Comparison of ENCODE assay signal across 16 cellular contexts in the genomic region with DNA sequence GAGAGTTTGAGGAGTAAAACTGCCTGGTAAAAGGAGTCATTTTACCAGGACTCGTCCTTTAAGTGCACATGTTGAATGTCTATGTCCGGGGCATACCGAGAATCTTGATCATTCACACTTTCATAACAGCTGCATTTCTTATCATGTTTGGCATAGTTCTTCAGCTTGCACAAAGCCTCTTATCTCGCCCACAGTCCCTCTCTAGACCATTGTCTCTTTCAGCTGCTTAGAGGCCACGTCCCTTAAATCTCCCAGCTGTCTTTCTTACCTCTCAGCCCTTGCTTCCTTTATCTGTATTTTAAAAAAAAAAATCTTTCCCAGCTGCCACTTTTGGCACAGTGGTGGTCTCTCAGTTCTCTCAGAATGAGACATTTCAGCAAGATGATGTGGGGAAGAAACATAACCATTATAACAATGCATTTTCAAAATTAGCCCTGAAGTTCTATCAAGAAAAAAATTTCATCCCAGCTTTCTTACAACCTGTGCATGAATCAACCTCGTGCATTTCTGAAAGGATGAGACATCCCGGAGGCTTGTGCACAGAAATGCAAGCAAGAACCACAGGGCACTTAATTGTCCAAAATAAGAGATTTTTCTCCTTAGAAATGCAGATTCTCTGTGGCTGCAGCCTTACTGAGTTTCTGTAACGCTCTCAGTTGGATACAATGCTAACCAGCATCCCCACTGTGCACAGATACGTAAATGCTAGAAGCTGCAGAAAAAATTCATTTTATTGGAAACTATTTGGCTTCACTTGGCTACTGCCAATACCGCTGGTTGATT. TPM values are rescaled to one million over a fixed set of nuclear protein-coding genes. Genes with fewer than 3 reads are reported as not detected.
DNase-seq lines count a peak whose midpoint lies in the region; FAIRE-seq and TF ChIP-seq lines count a peak whose summit lies in the region.
"Had no signal": no experiment of that assay in that cellular context is flagged by ENCODE, and none has a peak within 500 bp of the region (broad histone marks: within the 10 kb centered on the region; RNA-seq: fewer than 3 reads in every experiment).

No MANE protein-coding gene starts in this region.

- H3K4me3 ChIP-seq in bronchial epithelial cell (ENCODE audit: low read depth, low read length) (no peak overlapping the region), neural cell (ENCODE audit: low read length) (peak overlapping the region; percentile 24), ovary (no peak overlapping the region)
- H3K4me3 ChIP-seq: mucosa of descending colon, PC-9 had no signal

- intact Hi-C loops in ovary (cut with DNase I), result no loop called here

- H3K79me2 ChIP-seq in neural cell (replicated peaks; ENCODE audit: insufficient read depth, low read length), result no peaks in the 10 kb centered on the region

- H3K27ac ChIP-seq in neural cell (ENCODE audit: low read length) (no peak overlapping the region), ovary (no peak overlapping the region), caudate nucleus (ENCODE audit: low read depth, low read length) (no peak overlapping the region)
- H3K27ac ChIP-seq: HL-60, PC-9 had no signal

- WGBS in ovary, 3 donors, result 8 to 20% (median 14%) methylated on average over 10 of the region's 10 CpGs

- H3K9me3 ChIP-seq in neural cell (ENCODE audit: low read length), result no peaks in the 10 kb centered on the region
- H3K9me3 ChIP-seq in ovary, result no peaks in the 10 kb centered on the region
- H3K9me3 ChIP-seq: mucosa of descending colon had no signal

- no peak for TF ChIP-seq RAD21 in neural cell (conservative IDR thresholded peaks at IDR 0.05)

- H3K4me2 ChIP-seq in neural cell (ENCODE audit: low read length), result no peak overlapping the region
- H3K4me2 ChIP-seq: PC-9 had no signal

- no peaks in the 10 kb centered on the region for H3F3A ChIP-seq in neural cell (ENCODE audit: insufficient read depth, low read length, poor library complexity, severe bottlenecking)

- FAIRE-seq in bronchial epithelial cell (lab: Jason Lieb, UNC), result no peak
- FAIRE-seq: kidney had no signal

- TF ChIP-seq CTCF in bronchial epithelial cell (IDR thresholded peaks at IDR 0.05; ENCODE audit: insufficient read depth, low read length, severe bottlenecking) (no peak), neural cell (IDR thresholded peaks at IDR 0.05; ENCODE audit: poor library complexity, severe bottlenecking) (no peak), ovary (IDR thresholded peaks at IDR 0.05) (no peak)

- no peaks in the 10 kb centered on the region for H4K20me1 ChIP-seq in neural cell (ENCODE audit: insufficient read depth)

- no peaks in the 10 kb centered on the region for H3K9me2 ChIP-seq in neural cell (ENCODE audit: insufficient read depth, low read length)

- no peaks in the 10 kb centered on the region for H3K36me3 ChIP-seq in bronchial epithelial cell (ENCODE audit: control insufficient read depth, insufficient read depth, low read length)
- H3K36me3 ChIP-seq in neural cell (ENCODE audit: insufficient read depth, low read length), result no peaks in the 10 kb centered on the region
- no peaks in the 10 kb centered on the region for H3K36me3 ChIP-seq in ovary

- TF ChIP-seq EP300 in neural cell (conservative IDR thresholded peaks at IDR 0.05; ENCODE audit: poor library complexity, severe bottlenecking), result no peak
- TF ChIP-seq EP300 in ovary (IDR thresholded peaks at IDR 0.05), result no peak

- no peak for TF ChIP-seq POLR2A in ovary (IDR thresholded peaks at IDR 0.05)

- no peaks in the 10 kb centered on the region for H3K4me1 ChIP-seq in ovary (ENCODE audit: insufficient read depth)

- no peak overlapping the region for H3K9ac ChIP-seq in neural cell (ENCODE audit: low read length)

- DNase-seq in ELR (ENCODE audit: low read depth) (peak; percentile 61), NCI-H226 (peak; percentile 49), bronchial epithelial cell (ENCODE audit: low read depth) (peak; percentile 10), cerebellar nuclear complex (lab: John Stamatoyannopoulos, UW) (no peak), ovary (no peak), caudate nucleus (lab: John Stamatoyannopoulos, UW) (no peak)
- DNase-seq in activated T-cell treated with anti-CD3 and anti-CD28 coated beads, Interleukin-2, amount 50 U/mL, for 48 hours, result no peak
- DNase-seq: activated CD4-positive, alpha-beta T cell treated with anti-CD3 and anti-CD28 coated beads for 1 hour; activated naive CD8-positive, alpha-beta T cell treated with anti-CD3 and anti-CD28 coated beads, Interleukin-2, amount 10 ng/mL, durations not matched to agents 7 days and 5 days; kidney; mucosa of descending colon; MV-4-11; PC-9; stimulated activated naive CD4-positive, alpha-beta T cell treated with Interleukin-2 at 50 U/mL for 16 hours had no signal

- no peak overlapping the region for H2AFZ ChIP-seq in neural cell (ENCODE audit: low read depth, low read length)
- H2AFZ ChIP-seq: PC-9 had no signal

- H3K27me3 ChIP-seq in bronchial epithelial cell (ENCODE audit: control insufficient read depth, insufficient read depth, low read length) (no peaks in the 10 kb centered on the region), neural cell (ENCODE audit: insufficient read depth, low read depth, low read length) (no peaks in the 10 kb centered on the region), ovary (no peaks in the 10 kb centered on the region)

TF ChIP-seq in neural cell, 6 proteins besides CTCF, POLR2A, EP300 and RAD21:
- TF ChIP-seq, protein P1, sequence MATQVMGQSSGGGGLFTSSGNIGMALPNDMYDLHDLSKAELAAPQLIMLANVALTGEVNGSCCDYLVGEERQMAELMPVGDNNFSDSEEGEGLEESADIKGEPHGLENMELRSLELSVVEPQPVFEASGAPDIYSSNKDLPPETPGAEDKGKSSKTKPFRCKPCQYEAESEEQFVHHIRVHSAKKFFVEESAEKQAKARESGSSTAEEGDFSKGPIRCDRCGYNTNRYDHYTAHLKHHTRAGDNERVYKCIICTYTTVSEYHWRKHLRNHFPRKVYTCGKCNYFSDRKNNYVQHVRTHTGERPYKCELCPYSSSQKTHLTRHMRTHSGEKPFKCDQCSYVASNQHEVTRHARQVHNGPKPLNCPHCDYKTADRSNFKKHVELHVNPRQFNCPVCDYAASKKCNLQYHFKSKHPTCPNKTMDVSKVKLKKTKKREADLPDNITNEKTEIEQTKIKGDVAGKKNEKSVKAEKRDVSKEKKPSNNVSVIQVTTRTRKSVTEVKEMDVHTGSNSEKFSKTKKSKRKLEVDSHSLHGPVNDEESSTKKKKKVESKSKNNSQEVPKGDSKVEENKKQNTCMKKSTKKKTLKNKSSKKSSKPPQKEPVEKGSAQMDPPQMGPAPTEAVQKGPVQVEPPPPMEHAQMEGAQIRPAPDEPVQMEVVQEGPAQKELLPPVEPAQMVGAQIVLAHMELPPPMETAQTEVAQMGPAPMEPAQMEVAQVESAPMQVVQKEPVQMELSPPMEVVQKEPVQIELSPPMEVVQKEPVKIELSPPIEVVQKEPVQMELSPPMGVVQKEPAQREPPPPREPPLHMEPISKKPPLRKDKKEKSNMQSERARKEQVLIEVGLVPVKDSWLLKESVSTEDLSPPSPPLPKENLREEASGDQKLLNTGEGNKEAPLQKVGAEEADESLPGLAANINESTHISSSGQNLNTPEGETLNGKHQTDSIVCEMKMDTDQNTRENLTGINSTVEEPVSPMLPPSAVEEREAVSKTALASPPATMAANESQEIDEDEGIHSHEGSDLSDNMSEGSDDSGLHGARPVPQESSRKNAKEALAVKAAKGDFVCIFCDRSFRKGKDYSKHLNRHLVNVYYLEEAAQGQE (IDR thresholded peaks at IDR 0.05; ENCODE audit: borderline replicate concordance), result no peak
- TF ChIP-seq MXI1 (conservative IDR thresholded peaks at IDR 0.05; ENCODE audit: poor library complexity, severe bottlenecking) (no peak), TAF1 (IDR thresholded peaks at IDR 0.05; ENCODE audit: low read depth) (no peak), POLR2AphosphoS5 (IDR thresholded peaks at IDR 0.05) (no peak), SMC3 (conservative IDR thresholded peaks at IDR 0.05; ENCODE audit: poor library complexity) (no peak), EZH2 (IDR thresholded peaks at IDR 0.05; ENCODE audit: borderline replicate concordance, insufficient read depth, low read length, poor library complexity, severe bottlenecking) (no peak)

RNA-seq across cellular contexts. Expression of a gene that starts 24.2 kb away (rescaled TPM):
- total RNA-seq in bronchial epithelial cell (0.13 and 0.26 TPM in 2 replicates), ovary (1 to 10 TPM; 1.1 to 6.5 (median 2.0) TPM)
- polyA plus RNA-seq in neural cell (3.4 and 4.9 TPM in 2 replicates), ovary (1 to 10 TPM; 1.2 to 3.5 TPM)
- polyA minus RNA-seq in neural cell, result 4.9 and 7.3 TPM in 2 replicates
- total RNA-seq: activated naive CD8-positive, alpha-beta T cell treated with anti-CD3 and anti-CD28 coated beads, Interleukin-2, amount 10 ng/mL, durations not matched to agents 7 days and 5 days had no signal

Comparison
In these comparisons a context has a peak if more than half of its experiments do, and no peak if none do; other contexts are left out.
1. DNase-seq: peak in ELR (single experiment), NCI-H226 (single experiment) and bronchial epithelial cell (single experiment); none in activated T-cell treated with anti-CD3 and anti-CD28 coated beads, Interleukin-2, amount 50 U/mL, for 48 hours (0 of 2), cerebellar nuclear complex (0 of 2), ovary (0 of 5) and caudate nucleus (0 of 61).